ENCODE assay signal across 43 cellular contexts in the genomic region with DNA sequence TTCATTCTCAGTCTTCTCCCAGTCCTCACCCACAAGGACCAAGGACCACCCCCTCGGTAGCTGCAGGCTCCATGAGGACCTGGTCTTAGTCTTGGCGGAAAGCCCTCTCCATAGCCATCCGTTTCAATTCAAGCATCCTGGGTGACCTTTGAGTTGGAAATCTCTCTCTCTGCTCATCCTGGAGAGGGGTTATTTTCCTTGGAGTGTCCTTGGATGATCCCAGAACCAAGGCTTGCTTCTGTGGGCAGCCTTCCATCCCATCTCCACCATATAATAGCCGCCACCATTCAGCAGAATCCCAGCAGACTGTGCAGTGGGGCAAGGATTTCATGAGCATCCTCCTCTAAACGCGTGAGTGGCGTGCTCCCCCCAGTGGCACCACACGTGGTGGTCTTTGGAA. TPM values are rescaled to one million over a fixed set of nuclear protein-coding genes. Genes with fewer than 3 reads are reported as not detected.
"Had no signal": no experiment of that assay in that cellular context is flagged by ENCODE, and none has a peak within 500 bp of the region (broad histone marks: within the 10 kb centered on the region; RNA-seq: fewer than 3 reads in every experiment).

A gene with protein sequence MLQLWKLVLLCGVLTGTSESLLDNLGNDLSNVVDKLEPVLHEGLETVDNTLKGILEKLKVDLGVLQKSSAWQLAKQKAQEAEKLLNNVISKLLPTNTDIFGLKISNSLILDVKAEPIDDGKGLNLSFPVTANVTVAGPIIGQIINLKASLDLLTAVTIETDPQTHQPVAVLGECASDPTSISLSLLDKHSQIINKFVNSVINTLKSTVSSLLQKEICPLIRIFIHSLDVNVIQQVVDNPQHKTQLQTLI (plus strand): TSS at position 301 of the 400 bp plus-strand sequence. CDS start 987 bp downstream, outside the sequence.

- H3K36me3 ChIP-seq: adrenal gland, ascending aorta, brain microvascular endothelial cell, breast epithelium, cardiac muscle cell had no signal

- H3K4me3 ChIP-seq: adrenal gland, ascending aorta, body of pancreas, breast epithelium, cardiac muscle cell had no signal

- H3K27me3 ChIP-seq: adrenal gland, ascending aorta, body of pancreas, brain microvascular endothelial cell, breast epithelium, cardiac muscle cell had no signal

- ATAC-seq: activated naive CD4-positive, alpha-beta T cell treated with anti-CD3 and anti-CD28 coated beads, Interleukin-2, amount 50 U/mL, for 72 hours; activated naive CD8-positive, alpha-beta T cell treated with anti-CD3 and anti-CD28 coated beads, Interleukin-2, amount 50 U/mL, for 24 hours; activated T-cell treated with anti-CD3 and anti-CD28 coated beads, Interleukin-2, amount 50 U/mL, for 4 hours; activated T-cell treated with anti-CD3 and anti-CD28 coated beads, Interleukin-2, amount 50 U/mL, for 72 hours; activated T-helper 17 cell treated with anti-CD3 and anti-CD28 coated beads, Interleukin-2, amount 50 U/mL, for 72 hours; body of pancreas had no signal

- H3K27me3 Mint-ChIP-seq: activated naive CD8-positive, alpha-beta T cell treated with anti-CD3 and anti-CD28 coated beads, Interleukin-2, amount 50 U/mL, for 24 hours had no signal

- H3K36me3 Mint-ChIP-seq: activated naive CD4-positive, alpha-beta T cell treated with anti-CD3 and anti-CD28 coated beads, Interleukin-2, amount 10 ng/mL, durations not matched to agents 7 days and 5 days; activated naive CD4-positive, alpha-beta T cell treated with anti-CD3 and anti-CD28 coated beads, Interleukin-2, amount 50 U/mL, for 24 hours; activated naive CD8-positive, alpha-beta T cell; activated naive CD8-positive, alpha-beta T cell treated with anti-CD3 and anti-CD28 coated beads, Interleukin-2, amount 10 ng/mL, durations not matched to agents 7 days and 5 days; brain had no signal

- H3K4me1 ChIP-seq: adrenal gland, ascending aorta, body of pancreas, breast epithelium had no signal

- H3K4me1 Mint-ChIP-seq: activated naive CD4-positive, alpha-beta T cell treated with anti-CD3 and anti-CD28 coated beads, Interleukin-2, amount 10 ng/mL, durations not matched to agents 7 days and 5 days; activated naive CD4-positive, alpha-beta T cell treated with anti-CD3 and anti-CD28 coated beads, Interleukin-2, amount 50 U/mL, for 24 hours; activated naive CD8-positive, alpha-beta T cell treated with anti-CD3 and anti-CD28 coated beads for 36 hours; activated naive CD8-positive, alpha-beta T cell treated with anti-CD3 and anti-CD28 coated beads, Interleukin-2, amount 10 ng/mL, durations not matched to agents 7 days and 5 days; activated naive CD8-positive, alpha-beta T cell treated with anti-CD3 and anti-CD28 coated beads, Interleukin-2, amount 50 U/mL, for 24 hours; activated T-helper 17 cell treated with anti-CD3 and anti-CD28 coated beads, Interleukin-2, amount 50 U/mL, for 72 hours; brain; central memory CD8-positive, alpha-beta T cell had no signal

- H3K27ac Mint-ChIP-seq: activated naive CD4-positive, alpha-beta T cell treated with anti-CD3 and anti-CD28 coated beads for 36 hours; activated naive CD4-positive, alpha-beta T cell treated with anti-CD3 and anti-CD28 coated beads, Interleukin-2, amount 10 ng/mL, durations not matched to agents 7 days and 5 days; activated naive CD4-positive, alpha-beta T cell treated with anti-CD3 and anti-CD28 coated beads, Interleukin-2, amount 50 U/mL, for 24 hours; activated naive CD4-positive, alpha-beta T cell treated with anti-CD3 and anti-CD28 coated beads, Interleukin-2, amount 50 U/mL, for 72 hours; activated naive CD8-positive, alpha-beta T cell; activated naive CD8-positive, alpha-beta T cell treated with anti-CD3 and anti-CD28 coated beads for 36 hours; activated naive CD8-positive, alpha-beta T cell treated with anti-CD3 and anti-CD28 coated beads, Interleukin-2, amount 10 ng/mL, durations not matched to agents 7 days and 5 days; activated naive CD8-positive, alpha-beta T cell treated with anti-CD3 and anti-CD28 coated beads, Interleukin-2, amount 50 U/mL, for 24 hours; activated T-cell treated with anti-CD3 and anti-CD28 coated beads, Interleukin-2, amount 50 U/mL, for 24 hours; activated T-cell treated with anti-CD3 and anti-CD28 coated beads, Interleukin-2, amount 50 U/mL, for 72 hours; activated T-helper 1 cell treated with anti-CD3 and anti-CD28 coated beads, Interleukin-12 subunit alpha, Interleukin-12 subunit beta, Interleukin-2, Interleukin-4 antibody, amounts not matched to agents 30 ng/mL and 10 ng/mL and 1 ng/mL, durations not matched to agents 14 hours and 24 hours and 36 hours; activated T-helper 17 cell treated with anti-CD3 and anti-CD28 coated beads, Interleukin-2, amount 50 U/mL, for 72 hours; activated T-helper 2 cell treated with anti-CD3 and anti-CD28 coated beads, Interferon-gamma antibody, Interleukin-2, Interleukin-4, amounts not matched to agents 10 μg/mL and 5 μg/mL and 100 μg/mL, durations not matched to agents 14 hours and 24 hours and 36 hours; brain had no signal

- H3K27ac ChIP-seq: adrenal gland, ascending aorta, body of pancreas, brain microvascular endothelial cell, breast epithelium, cardiac muscle cell had no signal

- H3K4me3 Mint-ChIP-seq: activated naive CD4-positive, alpha-beta T cell treated with anti-CD3 and anti-CD28 coated beads for 36 hours; activated naive CD4-positive, alpha-beta T cell treated with anti-CD3 and anti-CD28 coated beads, Interleukin-2, amount 10 ng/mL, durations not matched to agents 7 days and 5 days; activated naive CD4-positive, alpha-beta T cell treated with anti-CD3 and anti-CD28 coated beads, Interleukin-2, amount 50 U/mL, for 24 hours; activated naive CD8-positive, alpha-beta T cell; activated naive CD8-positive, alpha-beta T cell treated with anti-CD3 and anti-CD28 coated beads for 36 hours; activated naive CD8-positive, alpha-beta T cell treated with anti-CD3 and anti-CD28 coated beads, Interleukin-2, amount 10 ng/mL, durations not matched to agents 7 days and 5 days; activated naive CD8-positive, alpha-beta T cell treated with anti-CD3 and anti-CD28 coated beads, Interleukin-2, amount 50 U/mL, for 24 hours; activated T-cell treated with anti-CD3 and anti-CD28 coated beads, Interleukin-2, amount 50 U/mL, for 24 hours; activated T-cell treated with anti-CD3 and anti-CD28 coated beads, Interleukin-2, amount 50 U/mL, for 4 hours; activated T-cell treated with anti-CD3 and anti-CD28 coated beads, Interleukin-2, amount 50 U/mL, for 72 hours; activated T-helper 1 cell treated with anti-CD3 and anti-CD28 coated beads, Interleukin-12 subunit alpha, Interleukin-12 subunit beta, Interleukin-2, Interleukin-4 antibody, amounts not matched to agents 30 ng/mL and 10 ng/mL and 1 ng/mL, durations not matched to agents 14 hours and 24 hours and 36 hours; activated T-helper 17 cell treated with anti-CD3 and anti-CD28 coated beads, Interleukin-2, amount 50 U/mL, for 72 hours; brain; central memory CD8-positive, alpha-beta T cell had no signal

- DNase-seq: activated effector memory CD4-positive, alpha-beta T cell treated with anti-CD3 and anti-CD28 coated beads, Interleukin-2, amount 50 U/mL, for 16 hours; activated effector memory CD4-positive, alpha-beta T cell treated with Interleukin-2 at 50 U/mL for 16 hours; activated gamma-delta T cell; activated gamma-delta T cell treated with Interleukin-2 at 50 U/mL for 16 hours; activated naive CD4-positive, alpha-beta T cell; activated naive CD4-positive, alpha-beta T cell treated with anti-CD3 and anti-CD28 coated beads for 36 hours; activated naive CD4-positive, alpha-beta T cell treated with anti-CD3 and anti-CD28 coated beads, Interleukin-2, amount 10 ng/mL, durations not matched to agents 7 days and 5 days; activated naive CD4-positive, alpha-beta T cell treated with anti-CD3 and anti-CD28 coated beads, Interleukin-2, amount 50 U/mL, for 16 hours; activated naive CD4-positive, alpha-beta T cell treated with Interleukin-2 at 50 U/mL for 16 hours; activated naive CD8-positive, alpha-beta T cell treated with anti-CD3 and anti-CD28 coated beads for 36 hours; activated naive CD8-positive, alpha-beta T cell treated with anti-CD3 and anti-CD28 coated beads, Interleukin-2, amount 10 ng/mL, durations not matched to agents 7 days and 5 days; activated naive CD8-positive, alpha-beta T cell treated with anti-CD3 and anti-CD28 coated beads, Interleukin-2, amount 50 U/mL, for 24 hours; activated T-cell treated with anti-CD3 and anti-CD28 coated beads, Interleukin-2, amount 50 U/mL, for 24 hours; activated T-cell treated with anti-CD3 and anti-CD28 coated beads, Interleukin-2, amount 50 U/mL, for 4 hours; activated T-cell treated with anti-CD3 and anti-CD28 coated beads, Interleukin-2, amount 50 U/mL, for 48 hours; activated T-cell treated with anti-CD3 and anti-CD28 coated beads, Interleukin-2, amount 50 U/mL, for 72 hours; adrenal gland; amniotic stem cell; amygdala; anterior cingulate cortex; aorta; body of pancreas; brain microvascular endothelial cell; caudate nucleus; central memory CD4-positive, alpha-beta T cell; cerebellar nuclear complex had no signal

- FAIRE-seq: astrocyte had no signal

RNA-seq across cellular contexts. Expression of the gene that starts here (rescaled TPM):
- total RNA-seq: activated naive CD4-positive, alpha-beta T cell treated with anti-CD3 and anti-CD28 coated beads for 36 hours; activated naive CD4-positive, alpha-beta T cell treated with anti-CD3 and anti-CD28 coated beads, Interleukin-2, amount 50 U/mL, for 72 hours; activated naive CD8-positive, alpha-beta T cell treated with anti-CD3 and anti-CD28 coated beads for 36 hours; activated naive CD8-positive, alpha-beta T cell treated with anti-CD3 and anti-CD28 coated beads, Interleukin-2, amount 10 ng/mL, durations not matched to agents 7 days and 5 days; activated T-cell treated with anti-CD3 and anti-CD28 coated beads, Interleukin-2, amount 50 U/mL, for 4 hours; activated T-cell treated with anti-CD3 and anti-CD28 coated beads, Interleukin-2, amount 50 U/mL, for 72 hours; activated T-helper 1 cell treated with anti-CD3 and anti-CD28 coated beads, Interleukin-12 subunit alpha, Interleukin-12 subunit beta, Interleukin-2, Interleukin-4 antibody, amounts not matched to agents 30 ng/mL and 10 ng/mL and 1 ng/mL, durations not matched to agents 14 hours and 24 hours and 36 hours; activated T-helper 17 cell treated with anti-CD3 and anti-CD28 coated beads, Interleukin-2, amount 50 U/mL, for 72 hours; activated T-helper 2 cell treated with anti-CD3 and anti-CD28 coated beads, Interferon-gamma antibody, Interleukin-2, Interleukin-4, amounts not matched to agents 10 μg/mL and 5 μg/mL and 100 μg/mL, durations not matched to agents 14 hours and 24 hours and 36 hours; adrenal gland; aorta; ascending aorta; astrocyte; body of pancreas; breast epithelium; bronchial epithelial cell; cardiac muscle cell; cardiac septum; cerebellum; chondrocyte had no signal
- polyA plus RNA-seq: adipose tissue, adrenal gland, aorta, cardiac muscle cell had no signal
